In genomic region chr5:138942861-138943260, GRCh38 we compare ENCODE assay signal across 1 cellular context.
TF ChIP-seq lines count a peak whose summit lies in the region.

No MANE protein-coding gene starts in this region.

TF ChIP-seq in GM23338, 12 proteins besides CTCF, POLR2A, EP300 and RAD21 (continued from another document):
- TF ChIP-seq CREB1 (CRISPR knock-in tag; IDR thresholded peaks at IDR 0.05; ENCODE audit: low read depth) (no peak), STAT1 (IDR thresholded peaks at IDR 0.05; ENCODE audit: unreplicated experiment) (no peak), ZNF462 (CRISPR knock-in tag; IDR thresholded peaks at IDR 0.05) (no peak)
